ENCODE assay signal across 8 cellular contexts in the genomic region with DNA sequence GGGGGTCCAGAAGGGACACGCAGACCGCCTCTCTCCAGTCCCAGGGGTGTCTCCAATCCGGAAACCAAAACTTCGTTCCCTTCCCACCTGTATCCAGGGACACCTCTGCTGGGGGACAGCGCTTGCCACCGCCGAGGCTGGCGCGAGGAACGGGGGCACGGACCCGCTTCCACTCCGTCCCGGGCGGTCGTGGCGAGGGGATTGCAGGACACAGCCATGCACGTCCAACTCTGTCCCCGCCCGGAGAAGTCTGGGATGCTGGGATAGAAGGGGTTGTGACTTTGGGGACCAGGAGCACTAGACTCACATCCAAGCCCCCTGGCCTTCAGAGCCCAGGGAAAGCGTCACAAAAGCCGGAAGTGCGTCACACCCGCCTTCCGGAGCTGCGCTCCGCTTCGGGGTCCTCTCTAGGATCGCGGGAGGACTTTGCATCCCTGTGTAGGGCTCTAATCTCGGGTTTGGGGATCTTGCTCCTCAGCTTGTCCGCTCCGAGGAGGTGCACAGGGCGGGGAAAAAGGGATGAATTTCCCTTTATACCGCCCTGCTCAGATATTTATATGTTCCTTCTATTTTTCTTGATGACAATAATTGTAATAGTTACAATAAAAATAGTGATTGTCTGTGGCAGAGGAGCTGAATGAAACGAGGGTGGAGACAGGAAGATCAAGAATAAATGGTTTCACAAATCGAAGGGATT. TPM values are rescaled to one million over a fixed set of nuclear protein-coding genes. Genes with fewer than 3 reads are reported as not detected.
DNase-seq lines count a peak whose midpoint lies in the region; ATAC-seq and TF ChIP-seq lines count a peak whose summit lies in the region.

A gene (minus strand): TSS at position 348 of the 697 bp plus-strand sequence. CDS start 3,707 bp downstream, outside the sequence.

- TF ChIP-seq CTCF in fibroblast of the aortic adventitia (IDR thresholded peaks at IDR 0.05; ENCODE audit: insufficient read depth, low read length) = no peak

- DNase-seq in DMS53 treated with DMSO at 0.1 percent for 48 hours (lab: John Stamatoyannopoulos, UW; ENCODE audit: unreplicated experiment) (peak; percentile 90), Karpas-422 (peak; percentile 95), RPMI8226 (peak; percentile 95), fibroblast of the aortic adventitia (ENCODE audit: low read depth) (peak; percentile 96)
- DNase-seq in activated T-helper 9 cell treated with anti-CD3 and anti-CD28 coated beads, Interleukin-2, amount 50 U/mL, for 16 hours (ENCODE audit: low read depth) = peak; percentile 79
- peak; percentile 91 for DNase-seq in natural killer cell treated with Interleukin-12 subunit alpha and Interleukin-12 subunit beta and Interleukin-15 and Interleukin-18, amount 100 ng/mL, for 72 hours (ENCODE audit: low spot score)
- DNase-seq in stimulated activated naive CD4-positive, alpha-beta T cell treated with Interleukin-2 at 50 U/mL for 16 hours (lab: John Stamatoyannopoulos, UW) = peak; percentile 80

- H3K9me3 Mint-ChIP-seq in natural killer cell treated with Interleukin-12 subunit alpha and Interleukin-12 subunit beta and Interleukin-15 and Interleukin-18, amount 100 ng/mL, for 72 hours = no peaks in the 10 kb centered on the region

- peaks cover 26% of the 10 kb centered on the region for H3K4me1 ChIP-seq in Karpas-422 (ENCODE audit: low read length)

- ATAC-seq in GM21723 (IDR thresholded peaks at IDR 0.05; ENCODE audit: unreplicated experiment) = peak; percentile 98
- peak; percentile 98 to 99 for ATAC-seq in natural killer cell treated with Interleukin-12 subunit alpha and Interleukin-12 subunit beta and Interleukin-15 and Interleukin-18, amount 100 ng/mL, for 72 hours

- H3K36me3 Mint-ChIP-seq in natural killer cell treated with Interleukin-12 subunit alpha and Interleukin-12 subunit beta and Interleukin-15 and Interleukin-18, amount 100 ng/mL, for 72 hours = peaks cover 19% of the 10 kb centered on the region

- H2AFZ ChIP-seq in Karpas-422 (ENCODE audit: low read length) = peak within 1 kb of the TSS; percentile 75

- H3K9ac ChIP-seq in Karpas-422 (ENCODE audit: low read length) = peak within 1 kb of the TSS; percentile 90

- no peaks in the 10 kb centered on the region for H3K9me2 ChIP-seq in Karpas-422 (replicated peaks; ENCODE audit: insufficient read depth, low read length)

- peaks cover 9% of the 10 kb centered on the region for H3K9me3 ChIP-seq in Karpas-422 (ENCODE audit: low read length)

- H3K36me3 ChIP-seq in Karpas-422 (ENCODE audit: insufficient read depth, low read length) = peaks cover 36% of the 10 kb centered on the region

- peak within 1 kb of the TSS; percentile 86 for H3K4me2 ChIP-seq in Karpas-422 (ENCODE audit: low read depth, low read length, poor library complexity, severe bottlenecking)

- no peaks in the 10 kb centered on the region for H3K27me3 Mint-ChIP-seq in natural killer cell treated with Interleukin-12 subunit alpha and Interleukin-12 subunit beta and Interleukin-15 and Interleukin-18, amount 100 ng/mL, for 72 hours

- H3K27ac Mint-ChIP-seq in natural killer cell treated with Interleukin-12 subunit alpha and Interleukin-12 subunit beta and Interleukin-15 and Interleukin-18, amount 100 ng/mL, for 72 hours = peak within 1 kb of the TSS; percentile 92

- H3K4me1 Mint-ChIP-seq in natural killer cell treated with Interleukin-12 subunit alpha and Interleukin-12 subunit beta and Interleukin-15 and Interleukin-18, amount 100 ng/mL, for 72 hours (ENCODE audit: low read depth in 2 of 2) = peaks cover 19 to 26% of the 10 kb centered on the region in 2 donors

- peak within 1 kb of the TSS; percentile 95 for H3K4me3 Mint-ChIP-seq in natural killer cell treated with Interleukin-12 subunit alpha and Interleukin-12 subunit beta and Interleukin-15 and Interleukin-18, amount 100 ng/mL, for 72 hours

- no peaks in the 10 kb centered on the region for H4K20me1 ChIP-seq in Karpas-422 (ENCODE audit: insufficient read depth, low read depth, low read length)

- H3K27me3 ChIP-seq in Karpas-422 (ENCODE audit: low read length) = no peaks in the 10 kb centered on the region

- H3K4me3 ChIP-seq in Karpas-422 (ENCODE audit: low read length) = peak within 1 kb of the TSS; percentile 87
- H3K4me3 ChIP-seq in fibroblast of the aortic adventitia (ENCODE audit: low read depth, low read length) = peak within 1 kb of the TSS; percentile 98

- peak within 1 kb of the TSS; percentile 36 for H3K27ac ChIP-seq in Karpas-422 (ENCODE audit: low read length)

- peaks cover 29% of the 10 kb centered on the region for H3K79me2 ChIP-seq in Karpas-422 (ENCODE audit: low read length)

RNA-seq across cellular contexts. Expression of the gene that starts here (rescaled TPM):
- total RNA-seq in Karpas-422 (2014; rRNA removed; shearing (Covaris generic); ENCODE audit: low replicate concordance) = 3.7 and 6.5 TPM in 2 replicates
- total RNA-seq in fibroblast of the aortic adventitia (ENCODE audit: low replicate concordance) = 5.9 and 8.9 TPM in 2 replicates
- total RNA-seq in natural killer cell treated with Interleukin-12 subunit alpha and Interleukin-12 subunit beta and Interleukin-15 and Interleukin-18, amount 100 ng/mL, for 72 hours = 1 to 10 TPM; 2.7 to 4.3 TPM

Comparison
In these comparisons a context has a peak if more than half of its experiments do, and no peak if none do; other contexts are left out.
1. Peak in every context shown above with its lines: DNase-seq, ATAC-seq, H3K4me3 ChIP-seq and H3K27ac ChIP-seq.